In the genomic region with DNA sequence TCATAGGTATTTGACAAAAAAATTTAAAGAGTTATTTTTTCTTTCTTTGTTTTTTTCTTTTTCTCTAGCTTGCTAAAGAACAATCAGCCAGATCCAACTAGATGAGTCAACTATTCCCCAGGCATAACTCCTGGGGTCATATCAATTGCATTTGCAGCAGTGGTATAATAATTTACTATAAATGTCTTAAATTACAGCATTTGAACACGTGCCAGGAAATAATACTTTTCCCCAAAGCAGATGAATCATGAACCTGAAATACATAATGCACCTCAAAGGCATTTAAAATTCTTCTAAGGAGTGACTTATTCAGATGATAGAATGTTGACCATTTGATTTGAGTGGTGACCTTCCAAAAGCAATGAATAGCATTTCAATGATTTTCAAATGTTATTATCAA, we compare ENCODE assay signal across 22 cellular contexts.
DNase-seq lines count a peak whose midpoint lies in the region; ATAC-seq and TF ChIP-seq lines count a peak whose summit lies in the region.
"Had no signal": no experiment of that assay in that cellular context is flagged by ENCODE, and none has a peak within 500 bp of the region (broad histone marks: within the 10 kb centered on the region; RNA-seq: fewer than 3 reads in every experiment).

No MANE protein-coding gene starts in this region.

- H3K27ac ChIP-seq in CD4-positive, alpha-beta memory T cell (ENCODE audit: low read depth, low read length): no peak overlapping the region
- no peak overlapping the region for H3K27ac ChIP-seq in heart left ventricle
- H3K27ac ChIP-seq: colonic mucosa, epithelial cell of prostate, upper lobe of right lung had no signal

- peak; percentile 10; the same call in 1 of the 2 replicates for TF ChIP-seq RAD21 in Ishikawa (IDR thresholded peaks at IDR 0.05; ENCODE audit: low read depth)

- no peak overlapping the region for H3K4me3 ChIP-seq in CD4-positive, alpha-beta memory T cell (ENCODE audit: low read length in 2 of 2)
- H3K4me3 ChIP-seq in heart left ventricle: no peak overlapping the region
- H3K4me3 ChIP-seq: colonic mucosa, upper lobe of right lung had no signal

- TF ChIP-seq POLR2A in heart left ventricle (IDR thresholded peaks at IDR 0.05): no peak

- H3K27me3 ChIP-seq in CD4-positive, alpha-beta memory T cell (ENCODE audit: insufficient read depth, low read length): no peaks in the 10 kb centered on the region
- H3K27me3 ChIP-seq in heart left ventricle: no peaks in the 10 kb centered on the region
- H3K27me3 ChIP-seq: colonic mucosa, upper lobe of right lung had no signal

- CTCF ChIA-PET in CD4-positive, alpha-beta memory T cell (lab: Charles Lee; ENCODE audit: partially characterized antibody): no interaction called here
- CTCF ChIA-PET in T-cell (lab: Charles Lee): interaction anchor here in 1 of 2 donors (0.7 kb wide), 1 partner anchor 31 kb away, joined by 3 read pairs; no protein-coding TSS in a partner anchor

- H3K27me3 Mint-ChIP-seq in CD4-positive, alpha-beta memory T cell: no peaks in the 10 kb centered on the region
- H3K27me3 Mint-ChIP-seq in T-cell: no peaks in the 10 kb centered on the region
- H3K27me3 Mint-ChIP-seq: CD4-positive, CD25-positive, alpha-beta regulatory T cell; stimulated activated naive CD8-positive, alpha-beta T cell treated with anti-CD3 and anti-CD28 coated beads, Interleukin-15, amount 100 ng/mL, for 72 hours had no signal

- H3K9me3 Mint-ChIP-seq in CD4-positive, alpha-beta memory T cell: no peaks in the 10 kb centered on the region
- H3K9me3 Mint-ChIP-seq in T-cell: peaks cover 0 to under 1% (median 0%) of the 10 kb centered on the region in 3 donors
- H3K9me3 Mint-ChIP-seq: activated T-helper 2 cell treated with anti-CD3 and anti-CD28 coated beads, Interferon-gamma antibody, Interleukin-2, Interleukin-4, amounts not matched to agents 10 μg/mL and 5 μg/mL and 100 μg/mL, durations not matched to agents 14 hours and 24 hours and 36 hours; nephron progenitor cell; stimulated activated naive CD8-positive, alpha-beta T cell treated with anti-CD3 and anti-CD28 coated beads, Interleukin-15, amount 100 ng/mL, for 72 hours had no signal

- 33 to 52% (median 42%) methylated on average over 1 of the region's 1 CpG for WGBS in heart left ventricle, 4 donors

- H3K36me3 ChIP-seq in CD4-positive, alpha-beta memory T cell (ENCODE audit: insufficient read depth, low read length): no peaks in the 10 kb centered on the region
- no peaks in the 10 kb centered on the region for H3K36me3 ChIP-seq in heart left ventricle
- H3K36me3 ChIP-seq: colonic mucosa, upper lobe of right lung had no signal

- no peaks in the 10 kb centered on the region for H3K9me3 ChIP-seq in CD4-positive, alpha-beta memory T cell (ENCODE audit: control insufficient read depth in 1 of 2, low read length in 2 of 2)
- no peaks in the 10 kb centered on the region for H3K9me3 ChIP-seq in heart left ventricle
- H3K9me3 ChIP-seq: colonic mucosa, upper lobe of right lung had no signal

- POLR2A ChIA-PET in CD4-positive, alpha-beta memory T cell (lab: Charles Lee; ENCODE audit: partially characterized antibody): no interaction called here
- POLR2A ChIA-PET in T-cell (lab: Charles Lee): no interaction called here

- no peaks in the 10 kb centered on the region for H3K4me1 Mint-ChIP-seq in CD4-positive, alpha-beta memory T cell
- no peaks in the 10 kb centered on the region for H3K4me1 Mint-ChIP-seq in T-cell
- H3K4me1 Mint-ChIP-seq: CD4-positive, CD25-positive, alpha-beta regulatory T cell; nephron progenitor cell; stimulated activated naive CD8-positive, alpha-beta T cell treated with anti-CD3 and anti-CD28 coated beads, Interleukin-15, amount 100 ng/mL, for 72 hours had no signal

- no peaks in the 10 kb centered on the region for H3K36me3 Mint-ChIP-seq in CD4-positive, alpha-beta memory T cell
- H3K36me3 Mint-ChIP-seq in T-cell: no peaks in the 10 kb centered on the region
- H3K36me3 Mint-ChIP-seq: CD4-positive, CD25-positive, alpha-beta regulatory T cell had no signal

- intact Hi-C loops in CD4-positive, alpha-beta memory T cell (cut with micrococcal nuclease): no loop called here
- intact Hi-C loops in heart left ventricle (cut with DNase I): no loop called here

- H3K4me3 Mint-ChIP-seq in CD4-positive, alpha-beta memory T cell: no peak overlapping the region
- no peak overlapping the region for H3K4me3 Mint-ChIP-seq in T-cell
- H3K4me3 Mint-ChIP-seq: CD4-positive, CD25-positive, alpha-beta regulatory T cell; nephron progenitor cell; stimulated activated naive CD8-positive, alpha-beta T cell treated with anti-CD3 and anti-CD28 coated beads, Interleukin-15, amount 100 ng/mL, for 72 hours had no signal

- H3K27ac Mint-ChIP-seq in CD4-positive, alpha-beta memory T cell: no peak overlapping the region
- no peak overlapping the region for H3K27ac Mint-ChIP-seq in T-cell
- H3K27ac Mint-ChIP-seq: activated T-helper 2 cell treated with anti-CD3 and anti-CD28 coated beads, Interferon-gamma antibody, Interleukin-2, Interleukin-4, amounts not matched to agents 10 μg/mL and 5 μg/mL and 100 μg/mL, durations not matched to agents 14 hours and 24 hours and 36 hours; CD4-positive, CD25-positive, alpha-beta regulatory T cell; nephron progenitor cell; stimulated activated naive CD8-positive, alpha-beta T cell treated with anti-CD3 and anti-CD28 coated beads, Interleukin-15, amount 100 ng/mL, for 72 hours had no signal

- DNase-seq in A172 (ENCODE audit: low spot score): peak; percentile 60
- peak; percentile 17 for DNase-seq in T1000 (lab: John Stamatoyannopoulos, UW)
- peak; percentile 84 for DNase-seq in glomerular visceral epithelial cell (ENCODE audit: extremely low spot score)
- DNase-seq in CD4-positive, alpha-beta memory T cell: no peak
- DNase-seq in stimulated activated naive CD4-positive, alpha-beta T cell treated with Interleukin-2 at 50 U/mL for 16 hours (lab: John Stamatoyannopoulos, UW): no peak
- DNase-seq in heart left ventricle: no peak
- no peak for DNase-seq in T-cell
- DNase-seq: activated CD4-positive, CD25-positive, alpha-beta regulatory T cell; amniotic stem cell; CD4-positive, CD25-positive, alpha-beta regulatory T cell; colonic mucosa; Kasumi-1; mesendoderm; NCI-H1694 treated with DMSO at 0.1 percent for 48 hours; nephron progenitor cell; RPMI8226; stimulated activated CD4-positive, alpha-beta T cell treated with anti-CD3 and anti-CD28 coated beads, Interleukin-15, amount 100 ng/mL, for 24 hours; stimulated activated naive CD8-positive, alpha-beta T cell treated with anti-CD3 and anti-CD28 coated beads, Interleukin-15, amount 100 ng/mL, for 72 hours; upper lobe of right lung had no signal

- no peak for TF ChIP-seq CTCF in heart left ventricle (IDR thresholded peaks at IDR 0.05)

- no peaks in the 10 kb centered on the region for H3K4me1 ChIP-seq in CD4-positive, alpha-beta memory T cell (ENCODE audit: insufficient read depth, low read length)
- H3K4me1 ChIP-seq in heart left ventricle: peaks cover 0 to 29% (median 3%) of the 10 kb centered on the region in 12 donors
- H3K4me1 ChIP-seq: colonic mucosa, upper lobe of right lung had no signal

- peak; percentile 94 for TF ChIP-seq EP300 in Ishikawa (IDR thresholded peaks at IDR 0.05; ENCODE audit: borderline replicate concordance)

- no peak for ATAC-seq in heart left ventricle
- ATAC-seq in T-cell (replicated peaks in 1 of 4): no peak
- ATAC-seq: stimulated activated naive CD8-positive, alpha-beta T cell treated with anti-CD3 and anti-CD28 coated beads, Interleukin-15, amount 100 ng/mL, for 72 hours; upper lobe of right lung had no signal

TF ChIP-seq in Ishikawa, 13 proteins besides CTCF, POLR2A, EP300 and RAD21:
- TF ChIP-seq NFIC (IDR thresholded peaks at IDR 0.05) (peak; percentile 96), CEBPB (IDR thresholded peaks at IDR 0.05) (peak; percentile 43; the same call in 1 of the 2 replicates), TCF12 (IDR thresholded peaks at IDR 0.05; ENCODE audit: low read depth) (peak; percentile 93), ZBTB7A (IDR thresholded peaks at IDR 0.05; ENCODE audit: low read depth) (no peak), FOXM1 (IDR thresholded peaks at IDR 0.05; ENCODE audit: borderline replicate concordance, low read depth) (peak; percentile 92), YY1 (IDR thresholded peaks at IDR 0.05; ENCODE audit: low read depth) (no peak), TEAD4 (IDR thresholded peaks at IDR 0.05) (peak; percentile 81)
- TF ChIP-seq, protein P1, sequence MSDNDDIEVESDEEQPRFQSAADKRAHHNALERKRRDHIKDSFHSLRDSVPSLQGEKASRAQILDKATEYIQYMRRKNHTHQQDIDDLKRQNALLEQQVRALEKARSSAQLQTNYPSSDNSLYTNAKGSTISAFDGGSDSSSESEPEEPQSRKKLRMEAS (IDR thresholded peaks at IDR 0.05): peak; percentile 34; the same call in 1 of the 2 replicates

Comparison
In these comparisons a context has a peak if more than half of its experiments do, and no peak if none do; other contexts are left out.
1. DNase-seq: peak in A172 (single experiment), T1000 (single experiment) and glomerular visceral epithelial cell (single experiment); none in CD4-positive, alpha-beta memory T cell (0 of 5), stimulated activated naive CD4-positive, alpha-beta T cell treated with Interleukin-2 at 50 U/mL for 16 hours (single experiment), heart left ventricle (0 of 5) and T-cell (0 of 34).